1 cellular context compared by ENCODE assay signal in genomic region chr15:91268510-91268909, GRCh38.
TF ChIP-seq lines count a peak whose summit lies in the region.

No MANE protein-coding gene starts in this region.

TF ChIP-seq in HepG2, 621 proteins besides CTCF, POLR2A, EP300 and RAD21 (continued from another document):
- no peak for TF ChIP-seq TERF1 (CRISPR knock-in tag; IDR thresholded peaks at IDR 0.05)
- no peak for TF ChIP-seq ADNP (CRISPR knock-in tag; IDR thresholded peaks at IDR 0.05)
- peak; percentile 64 for TF ChIP-seq HOXA3 (CRISPR knock-in tag; IDR thresholded peaks at IDR 0.05)
- no peak for TF ChIP-seq FLYWCH1 (CRISPR knock-in tag; IDR thresholded peaks at IDR 0.05)
- TF ChIP-seq MAFG (CRISPR knock-in tag; IDR thresholded peaks at IDR 0.05), result no peak
- TF ChIP-seq GMEB2 (CRISPR knock-in tag; IDR thresholded peaks at IDR 0.05; ENCODE audit: low read depth), result no peak
- TF ChIP-seq FOXP1 (IDR thresholded peaks at IDR 0.05), result no peak
- TF ChIP-seq FOXP1 (CRISPR knock-in tag; IDR thresholded peaks at IDR 0.05), result no peak
- no peak for TF ChIP-seq BRCA1 (CRISPR knock-in tag; IDR thresholded peaks at IDR 0.05)
- TF ChIP-seq ZBTB21 (CRISPR knock-in tag; IDR thresholded peaks at IDR 0.05), result peak; percentile 45; the same call in 1 of the 2 replicates
- TF ChIP-seq CREB1 (IDR thresholded peaks at IDR 0.05), result peak; percentile 43; the same call in 1 of the 2 replicates
- no peak for TF ChIP-seq CREB1 (CRISPR knock-in tag; IDR thresholded peaks at IDR 0.05)
- no peak for TF ChIP-seq ZIK1 (CRISPR knock-in tag; IDR thresholded peaks at IDR 0.05; ENCODE audit: borderline replicate concordance, low read depth)
- TF ChIP-seq ZNF329 (CRISPR knock-in tag; IDR thresholded peaks at IDR 0.05; ENCODE audit: low read depth), result no peak
- TF ChIP-seq ZNF549 (CRISPR knock-in tag; IDR thresholded peaks at IDR 0.05), result no peak
- no peak for TF ChIP-seq ESRRA (CRISPR knock-in tag; IDR thresholded peaks at IDR 0.05; ENCODE audit: low read depth)
- TF ChIP-seq POGK (CRISPR knock-in tag; conservative IDR thresholded peaks at IDR 0.05), result no peak
- TF ChIP-seq PAF1 (CRISPR knock-in tag; IDR thresholded peaks at IDR 0.05), result no peak
- no peak for TF ChIP-seq FOXC1 (CRISPR knock-in tag; IDR thresholded peaks at IDR 0.05; ENCODE audit: borderline replicate concordance)
TF ChIP-seq in HepG2: peak in this region for 4.
